ENCODE assay signal across 2 cellular contexts in genomic region chr20:43946206-43946491, GRCh38.
TF ChIP-seq lines count a peak whose summit lies in the region.

No MANE protein-coding gene starts in this region.

TF ChIP-seq in GM23338, 12 proteins besides CTCF, POLR2A, EP300 and RAD21:
- TF ChIP-seq NANOG (IDR thresholded peaks at IDR 0.05; ENCODE audit: borderline replicate concordance) = no peak
- no peak for TF ChIP-seq STAT1 (IDR thresholded peaks at IDR 0.05; ENCODE audit: unreplicated experiment)
- TF ChIP-seq, protein P1, sequence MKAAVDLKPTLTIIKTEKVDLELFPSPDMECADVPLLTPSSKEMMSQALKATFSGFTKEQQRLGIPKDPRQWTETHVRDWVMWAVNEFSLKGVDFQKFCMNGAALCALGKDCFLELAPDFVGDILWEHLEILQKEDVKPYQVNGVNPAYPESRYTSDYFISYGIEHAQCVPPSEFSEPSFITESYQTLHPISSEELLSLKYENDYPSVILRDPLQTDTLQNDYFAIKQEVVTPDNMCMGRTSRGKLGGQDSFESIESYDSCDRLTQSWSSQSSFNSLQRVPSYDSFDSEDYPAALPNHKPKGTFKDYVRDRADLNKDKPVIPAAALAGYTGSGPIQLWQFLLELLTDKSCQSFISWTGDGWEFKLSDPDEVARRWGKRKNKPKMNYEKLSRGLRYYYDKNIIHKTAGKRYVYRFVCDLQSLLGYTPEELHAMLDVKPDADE (IDR thresholded peaks at IDR 0.05) = no peak
- no peak for TF ChIP-seq REST (IDR thresholded peaks at IDR 0.05; ENCODE audit: unreplicated experiment)
- no peak for TF ChIP-seq EZH2 (IDR thresholded peaks at IDR 0.05; ENCODE audit: low read depth, unreplicated experiment)
- no peak for TF ChIP-seq EZH2phosphoT487 (IDR thresholded peaks at IDR 0.05; ENCODE audit: unreplicated experiment)
- TF ChIP-seq CREB1 (CRISPR knock-in tag; IDR thresholded peaks at IDR 0.05; ENCODE audit: low read depth) = no peak
- no peak for TF ChIP-seq JUNB (IDR thresholded peaks at IDR 0.05; ENCODE audit: unreplicated experiment)
- TF ChIP-seq ZNF114 (CRISPR knock-in tag; IDR thresholded peaks at IDR 0.05) = no peak
- TF ChIP-seq, protein P2, sequence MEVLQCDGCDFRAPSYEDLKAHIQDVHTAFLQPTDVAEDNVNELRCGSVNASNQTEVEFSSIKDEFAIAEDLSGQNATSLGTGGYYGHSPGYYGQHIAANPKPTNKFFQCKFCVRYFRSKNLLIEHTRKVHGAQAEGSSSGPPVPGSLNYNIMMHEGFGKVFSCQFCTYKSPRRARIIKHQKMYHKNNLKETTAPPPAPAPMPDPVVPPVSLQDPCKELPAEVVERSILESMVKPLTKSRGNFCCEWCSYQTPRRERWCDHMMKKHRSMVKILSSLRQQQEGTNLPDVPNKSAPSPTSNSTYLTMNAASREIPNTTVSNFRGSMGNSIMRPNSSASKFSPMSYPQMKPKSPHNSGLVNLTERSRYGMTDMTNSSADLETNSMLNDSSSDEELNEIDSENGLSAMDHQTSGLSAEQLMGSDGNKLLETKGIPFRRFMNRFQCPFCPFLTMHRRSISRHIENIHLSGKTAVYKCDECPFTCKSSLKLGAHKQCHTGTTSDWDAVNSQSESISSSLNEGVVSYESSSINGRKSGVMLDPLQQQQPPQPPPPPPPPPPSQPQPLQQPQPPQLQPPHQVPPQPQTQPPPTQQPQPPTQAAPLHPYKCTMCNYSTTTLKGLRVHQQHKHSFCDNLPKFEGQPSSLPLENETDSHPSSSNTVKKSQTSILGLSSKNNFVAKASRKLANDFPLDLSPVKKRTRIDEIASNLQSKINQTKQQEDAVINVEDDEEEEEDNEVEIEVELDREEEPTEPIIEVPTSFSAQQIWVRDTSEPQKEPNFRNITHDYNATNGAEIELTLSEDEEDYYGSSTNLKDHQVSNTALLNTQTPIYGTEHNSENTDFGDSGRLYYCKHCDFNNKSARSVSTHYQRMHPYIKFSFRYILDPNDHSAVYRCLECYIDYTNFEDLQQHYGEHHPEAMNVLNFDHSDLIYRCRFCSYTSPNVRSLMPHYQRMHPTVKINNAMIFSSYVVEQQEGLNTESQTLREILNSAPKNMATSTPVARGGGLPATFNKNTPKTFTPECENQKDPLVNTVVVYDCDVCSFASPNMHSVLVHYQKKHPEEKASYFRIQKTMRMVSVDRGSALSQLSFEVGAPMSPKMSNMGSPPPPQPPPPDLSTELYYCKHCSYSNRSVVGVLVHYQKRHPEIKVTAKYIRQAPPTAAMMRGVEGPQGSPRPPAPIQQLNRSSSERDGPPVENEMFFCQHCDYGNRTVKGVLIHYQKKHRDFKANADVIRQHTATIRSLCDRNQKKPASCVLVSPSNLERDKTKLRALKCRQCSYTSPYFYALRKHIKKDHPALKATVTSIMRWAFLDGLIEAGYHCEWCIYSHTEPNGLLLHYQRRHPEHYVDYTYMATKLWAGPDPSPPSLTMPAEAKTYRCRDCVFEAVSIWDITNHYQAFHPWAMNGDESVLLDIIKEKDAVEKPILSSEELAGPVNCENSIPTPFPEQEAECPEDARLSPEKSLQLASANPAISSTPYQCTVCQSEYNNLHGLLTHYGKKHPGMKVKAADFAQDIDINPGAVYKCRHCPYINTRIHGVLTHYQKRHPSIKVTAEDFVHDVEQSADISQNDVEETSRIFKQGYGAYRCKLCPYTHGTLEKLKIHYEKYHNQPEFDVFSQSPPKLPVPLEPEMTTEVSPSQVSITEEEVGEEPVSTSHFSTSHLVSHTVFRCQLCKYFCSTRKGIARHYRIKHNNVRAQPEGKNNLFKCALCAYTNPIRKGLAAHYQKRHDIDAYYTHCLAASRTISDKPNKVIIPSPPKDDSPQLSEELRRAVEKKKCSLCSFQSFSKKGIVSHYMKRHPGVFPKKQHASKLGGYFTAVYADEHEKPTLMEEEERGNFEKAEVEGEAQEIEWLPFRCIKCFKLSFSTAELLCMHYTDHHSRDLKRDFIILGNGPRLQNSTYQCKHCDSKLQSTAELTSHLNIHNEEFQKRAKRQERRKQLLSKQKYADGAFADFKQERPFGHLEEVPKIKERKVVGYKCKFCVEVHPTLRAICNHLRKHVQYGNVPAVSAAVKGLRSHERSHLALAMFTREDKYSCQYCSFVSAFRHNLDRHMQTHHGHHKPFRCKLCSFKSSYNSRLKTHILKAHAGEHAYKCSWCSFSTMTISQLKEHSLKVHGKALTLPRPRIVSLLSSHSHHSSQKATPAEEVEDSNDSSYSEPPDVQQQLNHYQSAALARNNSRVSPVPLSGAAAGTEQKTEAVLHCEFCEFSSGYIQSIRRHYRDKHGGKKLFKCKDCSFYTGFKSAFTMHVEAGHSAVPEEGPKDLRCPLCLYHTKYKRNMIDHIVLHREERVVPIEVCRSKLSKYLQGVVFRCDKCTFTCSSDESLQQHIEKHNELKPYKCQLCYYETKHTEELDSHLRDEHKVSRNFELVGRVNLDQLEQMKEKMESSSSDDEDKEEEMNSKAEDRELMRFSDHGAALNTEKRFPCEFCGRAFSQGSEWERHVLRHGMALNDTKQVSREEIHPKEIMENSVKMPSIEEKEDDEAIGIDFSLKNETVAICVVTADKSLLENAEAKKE (CRISPR knock-in tag; IDR thresholded peaks at IDR 0.05) = no peak
- no peak for TF ChIP-seq POLR2AphosphoS5 (IDR thresholded peaks at IDR 0.05; ENCODE audit: low read depth)
- TF ChIP-seq ZNF331 (CRISPR knock-in tag; IDR thresholded peaks at IDR 0.05; ENCODE audit: low read depth) = no peak

TF ChIP-seq in GM12878, 131 proteins besides CTCF, POLR2A, EP300 and RAD21:
- no peak for TF ChIP-seq SPI1 (IDR thresholded peaks at IDR 0.05; ENCODE audit: borderline replicate concordance, insufficient read depth, low read depth, low read length)
- TF ChIP-seq, protein P3, sequence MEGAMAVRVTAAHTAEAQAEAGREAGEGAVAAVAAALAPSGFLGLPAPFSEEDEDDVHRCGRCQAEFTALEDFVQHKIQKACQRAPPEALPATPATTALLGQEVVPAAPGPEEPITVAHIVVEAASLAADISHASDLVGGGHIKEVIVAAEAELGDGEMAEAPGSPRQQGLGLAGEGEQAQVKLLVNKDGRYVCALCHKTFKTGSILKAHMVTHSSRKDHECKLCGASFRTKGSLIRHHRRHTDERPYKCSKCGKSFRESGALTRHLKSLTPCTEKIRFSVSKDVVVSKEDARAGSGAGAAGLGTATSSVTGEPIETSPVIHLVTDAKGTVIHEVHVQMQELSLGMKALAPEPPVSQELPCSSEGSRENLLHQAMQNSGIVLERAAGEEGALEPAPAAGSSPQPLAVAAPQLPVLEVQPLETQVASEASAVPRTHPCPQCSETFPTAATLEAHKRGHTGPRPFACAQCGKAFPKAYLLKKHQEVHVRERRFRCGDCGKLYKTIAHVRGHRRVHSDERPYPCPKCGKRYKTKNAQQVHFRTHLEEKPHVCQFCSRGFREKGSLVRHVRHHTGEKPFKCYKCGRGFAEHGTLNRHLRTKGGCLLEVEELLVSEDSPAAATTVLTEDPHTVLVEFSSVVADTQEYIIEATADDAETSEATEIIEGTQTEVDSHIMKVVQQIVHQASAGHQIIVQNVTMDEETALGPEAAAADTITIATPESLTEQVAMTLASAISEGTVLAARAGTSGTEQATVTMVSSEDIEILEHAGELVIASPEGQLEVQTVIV (IDR thresholded peaks at IDR 0.05; ENCODE audit: borderline replicate concordance, partially characterized antibody) = no peak
- no peak for TF ChIP-seq NFXL1 (IDR thresholded peaks at IDR 0.05; ENCODE audit: borderline replicate concordance)
- TF ChIP-seq MEF2A (IDR thresholded peaks at IDR 0.05; ENCODE audit: insufficient read depth, low read depth, low read length) = no peak
- TF ChIP-seq MTA3 (IDR thresholded peaks at IDR 0.05; ENCODE audit: borderline replicate concordance, low read length) = no peak
- no peak for TF ChIP-seq HDAC2 (IDR thresholded peaks at IDR 0.05)
- TF ChIP-seq ZNF24 (IDR thresholded peaks at IDR 0.05) = peak; percentile 86
